In the genomic region with DNA sequence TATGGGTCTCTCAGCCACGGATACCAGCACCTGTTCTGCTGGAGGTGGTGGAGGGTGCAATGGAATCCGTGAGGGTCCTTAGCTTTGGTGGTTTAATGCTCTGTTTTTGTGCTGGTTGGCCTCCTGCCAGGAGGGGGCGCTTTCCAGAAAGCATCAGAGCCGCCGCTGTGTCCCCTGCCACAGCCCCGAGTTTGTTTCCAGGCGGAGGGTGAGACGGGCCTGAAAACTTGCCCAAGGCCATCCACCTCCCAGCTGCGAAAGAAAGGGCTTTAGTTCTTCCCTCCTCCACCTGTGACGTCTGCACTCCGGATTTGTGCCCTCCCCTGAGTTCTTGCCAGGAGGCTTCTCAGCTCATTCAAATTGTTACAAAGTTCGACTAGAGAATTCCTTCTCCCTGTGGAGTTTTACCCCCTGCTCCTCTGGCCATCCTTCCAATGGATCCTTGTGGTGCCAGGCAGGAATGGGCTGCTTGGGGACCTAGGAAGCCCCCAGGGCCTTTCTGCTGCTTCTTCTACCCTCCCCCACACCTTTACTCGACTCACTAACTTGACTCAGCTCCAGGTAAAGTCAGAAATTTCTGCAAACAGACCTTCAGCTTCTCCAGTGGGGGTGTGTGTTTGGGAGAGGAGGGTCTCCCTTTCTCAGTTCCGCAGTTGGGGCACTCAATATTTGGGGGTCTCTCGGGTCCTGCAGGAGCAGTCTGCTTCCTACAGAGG, we compare ENCODE assay signal across 21 cellular contexts.
DNase-seq lines count a peak whose midpoint lies in the region; ATAC-seq and TF ChIP-seq lines count a peak whose summit lies in the region.
"Had no signal": no experiment of that assay in that cellular context is flagged by ENCODE, and none has a peak within 500 bp of the region (broad histone marks: within the 10 kb centered on the region; RNA-seq: fewer than 3 reads in every experiment).

No MANE protein-coding gene starts in this region.

- no peak overlapping the region for H3K27ac Mint-ChIP-seq in WTC11
- H3K27ac Mint-ChIP-seq: stimulated activated naive CD8-positive, alpha-beta T cell treated with anti-CD3 and anti-CD28 coated beads, Interleukin-15, amount 100 ng/mL, for 72 hours had no signal

- H3K27ac ChIP-seq in C4-2B = no peak overlapping the region
- no peak overlapping the region for H3K27ac ChIP-seq in A673 (ENCODE audit: low read depth, low read length, poor library complexity, severe bottlenecking)
- no peak overlapping the region for H3K27ac ChIP-seq in vagina
- H3K27ac ChIP-seq: ascending aorta had no signal

- peak; percentile 91 for ATAC-seq in WTC11
- ATAC-seq: stimulated activated naive CD8-positive, alpha-beta T cell treated with anti-CD3 and anti-CD28 coated beads, Interleukin-15, amount 100 ng/mL, for 72 hours had no signal

- intact Hi-C loops in A673 (cut with micrococcal nuclease; ENCODE audit: unreplicated experiment) (no loop called here), vagina (cut with DNase I) (no loop called here)

- peaks cover 32% of the 10 kb centered on the region for H3K9me3 Mint-ChIP-seq in WTC11

- H3K36me3 Mint-ChIP-seq in WTC11 = peaks cover 2% of the 10 kb centered on the region

- DNase-seq in HPDE6-E6E7 (ENCODE audit: extremely low spot score) (peak; percentile 25), WTC11 (ENCODE audit: low spot score) (peak; percentile 62), iPS-NIHi7 (ENCODE audit: extremely low spot score) (peak; percentile 31), RKO (ENCODE audit: low spot score) (no peak), A673 (ENCODE audit: low spot score) (no peak), vagina (ENCODE audit: extremely low spot score in 2 of 2) (no peak)
- no peak for DNase-seq in activated CD8-positive, alpha-beta memory T cell treated with anti-CD3 and anti-CD28 coated beads, Interleukin-2, amount 50 U/mL, for 48 hours
- DNase-seq: activated CD8-positive, alpha-beta memory T cell treated with anti-CD3 and anti-CD28 coated beads for 24 hours; activated gamma-delta T cell; DMS 273 treated with DMSO at 0.1 percent for 48 hours; foreskin melanocyte; Kasumi-1; NCI-H187 treated with DMSO at 0.1 percent for 48 hours; NCI-H69; occipital lobe; SHP77 treated with DMSO at 0.1 percent for 48 hours; small intestine; stimulated activated naive CD8-positive, alpha-beta T cell treated with anti-CD3 and anti-CD28 coated beads, Interleukin-15, amount 100 ng/mL, for 72 hours had no signal

- TF ChIP-seq CTCF in C4-2B (conservative IDR thresholded peaks at IDR 0.05) (peak; percentile 28), WTC11 (IDR thresholded peaks at IDR 0.05) (peak; percentile 58; the same call in 1 of the 2 replicates), A673 (conservative IDR thresholded peaks at IDR 0.05; ENCODE audit: low read depth, low read length) (no peak), vagina (IDR thresholded peaks at IDR 0.05) (no peak)

- peaks cover 7% of the 10 kb centered on the region for H3K9me3 ChIP-seq in A673 (ENCODE audit: low read depth, low read length, poor library complexity, severe bottlenecking)
- H3K9me3 ChIP-seq in vagina = no peaks in the 10 kb centered on the region
- H3K9me3 ChIP-seq: ascending aorta had no signal

- no TSS peak for BruUV-seq in A673 (replicated peaks; lab: Mats Ljungman, UMichigan)

- no peaks in the 10 kb centered on the region for H3K36me3 ChIP-seq in A673 (ENCODE audit: insufficient read depth, low read length, poor library complexity, severe bottlenecking)
- no peaks in the 10 kb centered on the region for H3K36me3 ChIP-seq in vagina
- H3K36me3 ChIP-seq: ascending aorta had no signal

- H3K27me3 Mint-ChIP-seq in WTC11 (ENCODE audit: low read depth) = no peaks in the 10 kb centered on the region
- H3K27me3 Mint-ChIP-seq: stimulated activated naive CD8-positive, alpha-beta T cell treated with anti-CD3 and anti-CD28 coated beads, Interleukin-15, amount 100 ng/mL, for 72 hours had no signal

- CTCF ChIA-PET in WTC11 (lab: Charles Lee) = interaction anchor here (0.6 to 2.5 kb wide), 10 partner anchors 9 to 279 kb away, joined by 3 to 12 read pairs (median 3); no protein-coding TSS in a partner anchor
- CTCF ChIA-PET in A673 (lab: Charles Lee) = no interaction called here

- H3K27me3 ChIP-seq in A673 (replicated peaks; ENCODE audit: insufficient read depth, low read depth, low read length, poor library complexity) (no peaks in the 10 kb centered on the region), vagina (no peaks in the 10 kb centered on the region)
- H3K27me3 ChIP-seq: ascending aorta, dorsolateral prefrontal cortex had no signal

- H3K4me3 Mint-ChIP-seq in WTC11 = no peak overlapping the region
- H3K4me3 Mint-ChIP-seq: stimulated activated naive CD8-positive, alpha-beta T cell treated with anti-CD3 and anti-CD28 coated beads, Interleukin-15, amount 100 ng/mL, for 72 hours had no signal

- H3K4me3 ChIP-seq in A673 (ENCODE audit: low read depth, low read length, poor library complexity, severe bottlenecking) (no peak overlapping the region), vagina (no peak overlapping the region)
- H3K4me3 ChIP-seq: ascending aorta had no signal

- H3K4me1 ChIP-seq in A673 (ENCODE audit: insufficient read depth, low read length, poor library complexity, severe bottlenecking) (no peaks in the 10 kb centered on the region), vagina (no peaks in the 10 kb centered on the region)
- H3K4me1 ChIP-seq: ascending aorta had no signal

- peaks cover 12% of the 10 kb centered on the region for H3K4me1 Mint-ChIP-seq in WTC11
- H3K4me1 Mint-ChIP-seq: stimulated activated naive CD8-positive, alpha-beta T cell treated with anti-CD3 and anti-CD28 coated beads, Interleukin-15, amount 100 ng/mL, for 72 hours had no signal

- POLR2A ChIA-PET in WTC11 (lab: Charles Lee) = no interaction called here
- POLR2A ChIA-PET in A673 (lab: Charles Lee; ENCODE audit: low non-redundant PET) = no interaction called here

- TF ChIP-seq POLR2A in vagina (IDR thresholded peaks at IDR 0.05) = no peak

TF ChIP-seq in WTC11, 78 proteins besides CTCF, POLR2A, EP300 and RAD21:
- no peak for TF ChIP-seq PREB (CRISPR knock-in tag; IDR thresholded peaks at IDR 0.05; ENCODE audit: borderline replicate concordance)
- TF ChIP-seq NR1H2 (CRISPR knock-in tag; IDR thresholded peaks at IDR 0.05) = no peak
- TF ChIP-seq NR3C1 (CRISPR knock-in tag; conservative IDR thresholded peaks at IDR 0.05; ENCODE audit: low read depth) = no peak
- no peak for TF ChIP-seq AR (CRISPR knock-in tag; IDR thresholded peaks at IDR 0.05)
- TF ChIP-seq ZNF317 (CRISPR knock-in tag; IDR thresholded peaks at IDR 0.05; ENCODE audit: borderline replicate concordance, low read depth) = no peak
- no peak for TF ChIP-seq ZBTB21 (CRISPR knock-in tag; IDR thresholded peaks at IDR 0.05; ENCODE audit: borderline replicate concordance)
- TF ChIP-seq, protein P1, sequence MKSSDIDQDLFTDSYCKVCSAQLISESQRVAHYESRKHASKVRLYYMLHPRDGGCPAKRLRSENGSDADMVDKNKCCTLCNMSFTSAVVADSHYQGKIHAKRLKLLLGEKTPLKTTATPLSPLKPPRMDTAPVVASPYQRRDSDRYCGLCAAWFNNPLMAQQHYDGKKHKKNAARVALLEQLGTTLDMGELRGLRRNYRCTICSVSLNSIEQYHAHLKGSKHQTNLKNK (CRISPR knock-in tag; IDR thresholded peaks at IDR 0.05) = no peak
- TF ChIP-seq ZNF416 (CRISPR knock-in tag; IDR thresholded peaks at IDR 0.05) = no peak
- no peak for TF ChIP-seq ZNF671 (CRISPR knock-in tag; IDR thresholded peaks at IDR 0.05)
- TF ChIP-seq RORB (CRISPR knock-in tag; IDR thresholded peaks at IDR 0.05) = no peak
- TF ChIP-seq FOXK1 (CRISPR knock-in tag; IDR thresholded peaks at IDR 0.05) = no peak
TF ChIP-seq in WTC11: peak in this region for 0.

Comparison
In these comparisons a context has a peak if more than half of its experiments do, and no peak if none do; other contexts are left out.
1. CTCF ChIP-seq: peak in C4-2B (single experiment) and WTC11 (single experiment); none in A673 (single experiment) and vagina (0 of 3).
2. DNase-seq: peak in HPDE6-E6E7 (single experiment), WTC11 (single experiment) and iPS-NIHi7 (single experiment); none in RKO (single experiment), A673 (single experiment), activated CD8-positive, alpha-beta memory T cell treated with anti-CD3 and anti-CD28 coated beads, Interleukin-2, amount 50 U/mL, for 48 hours (single experiment) and vagina (0 of 2).